ENCODE assay signal across 1 cellular context in the genomic region with DNA sequence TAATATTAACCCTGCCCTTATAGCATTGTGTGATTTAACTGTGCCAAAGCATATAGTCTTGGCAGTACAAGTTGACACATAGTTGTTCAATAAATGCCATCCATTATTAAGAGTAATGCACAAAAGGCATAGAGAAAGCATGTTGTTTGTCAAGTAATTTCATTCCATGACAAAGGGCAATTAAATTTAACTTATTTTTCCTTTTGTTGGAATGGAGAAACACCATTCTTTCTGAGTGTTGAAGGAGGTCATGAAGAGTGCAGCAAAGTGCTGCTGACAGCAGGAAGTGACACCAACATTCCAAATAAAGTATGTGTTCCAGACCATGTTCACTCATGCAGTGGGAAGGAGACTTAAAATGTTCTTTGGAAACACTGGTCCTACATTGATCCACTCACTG.
TF ChIP-seq lines count a peak whose summit lies in the region.

No MANE protein-coding gene starts in this region.

TF ChIP-seq in WTC11, 78 proteins besides CTCF, POLR2A, EP300 and RAD21 (continued from another document):
- TF ChIP-seq, protein P1, sequence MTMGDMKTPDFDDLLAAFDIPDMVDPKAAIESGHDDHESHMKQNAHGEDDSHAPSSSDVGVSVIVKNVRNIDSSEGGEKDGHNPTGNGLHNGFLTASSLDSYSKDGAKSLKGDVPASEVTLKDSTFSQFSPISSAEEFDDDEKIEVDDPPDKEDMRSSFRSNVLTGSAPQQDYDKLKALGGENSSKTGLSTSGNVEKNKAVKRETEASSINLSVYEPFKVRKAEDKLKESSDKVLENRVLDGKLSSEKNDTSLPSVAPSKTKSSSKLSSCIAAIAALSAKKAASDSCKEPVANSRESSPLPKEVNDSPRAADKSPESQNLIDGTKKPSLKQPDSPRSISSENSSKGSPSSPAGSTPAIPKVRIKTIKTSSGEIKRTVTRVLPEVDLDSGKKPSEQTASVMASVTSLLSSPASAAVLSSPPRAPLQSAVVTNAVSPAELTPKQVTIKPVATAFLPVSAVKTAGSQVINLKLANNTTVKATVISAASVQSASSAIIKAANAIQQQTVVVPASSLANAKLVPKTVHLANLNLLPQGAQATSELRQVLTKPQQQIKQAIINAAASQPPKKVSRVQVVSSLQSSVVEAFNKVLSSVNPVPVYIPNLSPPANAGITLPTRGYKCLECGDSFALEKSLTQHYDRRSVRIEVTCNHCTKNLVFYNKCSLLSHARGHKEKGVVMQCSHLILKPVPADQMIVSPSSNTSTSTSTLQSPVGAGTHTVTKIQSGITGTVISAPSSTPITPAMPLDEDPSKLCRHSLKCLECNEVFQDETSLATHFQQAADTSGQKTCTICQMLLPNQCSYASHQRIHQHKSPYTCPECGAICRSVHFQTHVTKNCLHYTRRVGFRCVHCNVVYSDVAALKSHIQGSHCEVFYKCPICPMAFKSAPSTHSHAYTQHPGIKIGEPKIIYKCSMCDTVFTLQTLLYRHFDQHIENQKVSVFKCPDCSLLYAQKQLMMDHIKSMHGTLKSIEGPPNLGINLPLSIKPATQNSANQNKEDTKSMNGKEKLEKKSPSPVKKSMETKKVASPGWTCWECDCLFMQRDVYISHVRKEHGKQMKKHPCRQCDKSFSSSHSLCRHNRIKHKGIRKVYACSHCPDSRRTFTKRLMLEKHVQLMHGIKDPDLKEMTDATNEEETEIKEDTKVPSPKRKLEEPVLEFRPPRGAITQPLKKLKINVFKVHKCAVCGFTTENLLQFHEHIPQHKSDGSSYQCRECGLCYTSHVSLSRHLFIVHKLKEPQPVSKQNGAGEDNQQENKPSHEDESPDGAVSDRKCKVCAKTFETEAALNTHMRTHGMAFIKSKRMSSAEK (CRISPR knock-in tag; IDR thresholded peaks at IDR 0.05; ENCODE audit: borderline replicate concordance) = no peak
- TF ChIP-seq, protein P2, sequence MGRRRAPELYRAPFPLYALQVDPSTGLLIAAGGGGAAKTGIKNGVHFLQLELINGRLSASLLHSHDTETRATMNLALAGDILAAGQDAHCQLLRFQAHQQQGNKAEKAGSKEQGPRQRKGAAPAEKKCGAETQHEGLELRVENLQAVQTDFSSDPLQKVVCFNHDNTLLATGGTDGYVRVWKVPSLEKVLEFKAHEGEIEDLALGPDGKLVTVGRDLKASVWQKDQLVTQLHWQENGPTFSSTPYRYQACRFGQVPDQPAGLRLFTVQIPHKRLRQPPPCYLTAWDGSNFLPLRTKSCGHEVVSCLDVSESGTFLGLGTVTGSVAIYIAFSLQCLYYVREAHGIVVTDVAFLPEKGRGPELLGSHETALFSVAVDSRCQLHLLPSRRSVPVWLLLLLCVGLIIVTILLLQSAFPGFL (CRISPR knock-in tag; IDR thresholded peaks at IDR 0.05; ENCODE audit: borderline replicate concordance) = no peak
- TF ChIP-seq OVOL2 (CRISPR knock-in tag; IDR thresholded peaks at IDR 0.05; ENCODE audit: borderline replicate concordance) (no peak), JAZF1 (CRISPR knock-in tag; IDR thresholded peaks at IDR 0.05) (no peak), KAT7 (CRISPR knock-in tag; IDR thresholded peaks at IDR 0.05; ENCODE audit: borderline replicate concordance) (no peak), ZNF219 (CRISPR knock-in tag; IDR thresholded peaks at IDR 0.05; ENCODE audit: borderline replicate concordance) (no peak)
- TF ChIP-seq, protein P3, sequence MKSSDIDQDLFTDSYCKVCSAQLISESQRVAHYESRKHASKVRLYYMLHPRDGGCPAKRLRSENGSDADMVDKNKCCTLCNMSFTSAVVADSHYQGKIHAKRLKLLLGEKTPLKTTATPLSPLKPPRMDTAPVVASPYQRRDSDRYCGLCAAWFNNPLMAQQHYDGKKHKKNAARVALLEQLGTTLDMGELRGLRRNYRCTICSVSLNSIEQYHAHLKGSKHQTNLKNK (CRISPR knock-in tag; IDR thresholded peaks at IDR 0.05) = no peak
- TF ChIP-seq, protein P4, sequence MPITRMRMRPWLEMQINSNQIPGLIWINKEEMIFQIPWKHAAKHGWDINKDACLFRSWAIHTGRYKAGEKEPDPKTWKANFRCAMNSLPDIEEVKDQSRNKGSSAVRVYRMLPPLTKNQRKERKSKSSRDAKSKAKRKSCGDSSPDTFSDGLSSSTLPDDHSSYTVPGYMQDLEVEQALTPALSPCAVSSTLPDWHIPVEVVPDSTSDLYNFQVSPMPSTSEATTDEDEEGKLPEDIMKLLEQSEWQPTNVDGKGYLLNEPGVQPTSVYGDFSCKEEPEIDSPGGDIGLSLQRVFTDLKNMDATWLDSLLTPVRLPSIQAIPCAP (CRISPR knock-in tag; IDR thresholded peaks at IDR 0.05) = no peak
- TF ChIP-seq, protein P5, sequence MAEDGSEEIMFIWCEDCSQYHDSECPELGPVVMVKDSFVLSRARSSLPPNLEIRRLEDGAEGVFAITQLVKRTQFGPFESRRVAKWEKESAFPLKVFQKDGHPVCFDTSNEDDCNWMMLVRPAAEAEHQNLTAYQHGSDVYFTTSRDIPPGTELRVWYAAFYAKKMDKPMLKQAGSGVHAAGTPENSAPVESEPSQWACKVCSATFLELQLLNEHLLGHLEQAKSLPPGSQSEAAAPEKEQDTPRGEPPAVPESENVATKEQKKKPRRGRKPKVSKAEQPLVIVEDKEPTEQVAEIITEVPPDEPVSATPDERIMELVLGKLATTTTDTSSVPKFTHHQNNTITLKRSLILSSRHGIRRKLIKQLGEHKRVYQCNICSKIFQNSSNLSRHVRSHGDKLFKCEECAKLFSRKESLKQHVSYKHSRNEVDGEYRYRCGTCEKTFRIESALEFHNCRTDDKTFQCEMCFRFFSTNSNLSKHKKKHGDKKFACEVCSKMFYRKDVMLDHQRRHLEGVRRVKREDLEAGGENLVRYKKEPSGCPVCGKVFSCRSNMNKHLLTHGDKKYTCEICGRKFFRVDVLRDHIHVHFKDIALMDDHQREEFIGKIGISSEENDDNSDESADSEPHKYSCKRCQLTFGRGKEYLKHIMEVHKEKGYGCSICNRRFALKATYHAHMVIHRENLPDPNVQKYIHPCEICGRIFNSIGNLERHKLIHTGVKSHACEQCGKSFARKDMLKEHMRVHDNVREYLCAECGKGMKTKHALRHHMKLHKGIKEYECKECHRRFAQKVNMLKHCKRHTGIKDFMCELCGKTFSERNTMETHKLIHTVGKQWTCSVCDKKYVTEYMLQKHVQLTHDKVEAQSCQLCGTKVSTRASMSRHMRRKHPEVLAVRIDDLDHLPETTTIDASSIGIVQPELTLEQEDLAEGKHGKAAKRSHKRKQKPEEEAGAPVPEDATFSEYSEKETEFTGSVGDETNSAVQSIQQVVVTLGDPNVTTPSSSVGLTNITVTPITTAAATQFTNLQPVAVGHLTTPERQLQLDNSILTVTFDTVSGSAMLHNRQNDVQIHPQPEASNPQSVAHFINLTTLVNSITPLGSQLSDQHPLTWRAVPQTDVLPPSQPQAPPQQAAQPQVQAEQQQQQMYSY (CRISPR knock-in tag; IDR thresholded peaks at IDR 0.05) = no peak
- TF ChIP-seq, protein P6, sequence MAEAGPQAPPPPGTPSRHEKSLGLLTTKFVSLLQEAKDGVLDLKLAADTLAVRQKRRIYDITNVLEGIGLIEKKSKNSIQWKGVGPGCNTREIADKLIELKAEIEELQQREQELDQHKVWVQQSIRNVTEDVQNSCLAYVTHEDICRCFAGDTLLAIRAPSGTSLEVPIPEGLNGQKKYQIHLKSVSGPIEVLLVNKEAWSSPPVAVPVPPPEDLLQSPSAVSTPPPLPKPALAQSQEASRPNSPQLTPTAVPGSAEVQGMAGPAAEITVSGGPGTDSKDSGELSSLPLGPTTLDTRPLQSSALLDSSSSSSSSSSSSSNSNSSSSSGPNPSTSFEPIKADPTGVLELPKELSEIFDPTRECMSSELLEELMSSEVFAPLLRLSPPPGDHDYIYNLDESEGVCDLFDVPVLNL (CRISPR knock-in tag; IDR thresholded peaks at IDR 0.05; ENCODE audit: borderline replicate concordance, low read depth) = no peak
- TF ChIP-seq, protein P7, sequence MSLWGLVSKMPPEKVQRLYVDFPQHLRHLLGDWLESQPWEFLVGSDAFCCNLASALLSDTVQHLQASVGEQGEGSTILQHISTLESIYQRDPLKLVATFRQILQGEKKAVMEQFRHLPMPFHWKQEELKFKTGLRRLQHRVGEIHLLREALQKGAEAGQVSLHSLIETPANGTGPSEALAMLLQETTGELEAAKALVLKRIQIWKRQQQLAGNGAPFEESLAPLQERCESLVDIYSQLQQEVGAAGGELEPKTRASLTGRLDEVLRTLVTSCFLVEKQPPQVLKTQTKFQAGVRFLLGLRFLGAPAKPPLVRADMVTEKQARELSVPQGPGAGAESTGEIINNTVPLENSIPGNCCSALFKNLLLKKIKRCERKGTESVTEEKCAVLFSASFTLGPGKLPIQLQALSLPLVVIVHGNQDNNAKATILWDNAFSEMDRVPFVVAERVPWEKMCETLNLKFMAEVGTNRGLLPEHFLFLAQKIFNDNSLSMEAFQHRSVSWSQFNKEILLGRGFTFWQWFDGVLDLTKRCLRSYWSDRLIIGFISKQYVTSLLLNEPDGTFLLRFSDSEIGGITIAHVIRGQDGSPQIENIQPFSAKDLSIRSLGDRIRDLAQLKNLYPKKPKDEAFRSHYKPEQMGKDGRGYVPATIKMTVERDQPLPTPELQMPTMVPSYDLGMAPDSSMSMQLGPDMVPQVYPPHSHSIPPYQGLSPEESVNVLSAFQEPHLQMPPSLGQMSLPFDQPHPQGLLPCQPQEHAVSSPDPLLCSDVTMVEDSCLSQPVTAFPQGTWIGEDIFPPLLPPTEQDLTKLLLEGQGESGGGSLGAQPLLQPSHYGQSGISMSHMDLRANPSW (CRISPR knock-in tag; conservative IDR thresholded peaks at IDR 0.05; ENCODE audit: low read depth) = no peak
